In the genomic region with DNA sequence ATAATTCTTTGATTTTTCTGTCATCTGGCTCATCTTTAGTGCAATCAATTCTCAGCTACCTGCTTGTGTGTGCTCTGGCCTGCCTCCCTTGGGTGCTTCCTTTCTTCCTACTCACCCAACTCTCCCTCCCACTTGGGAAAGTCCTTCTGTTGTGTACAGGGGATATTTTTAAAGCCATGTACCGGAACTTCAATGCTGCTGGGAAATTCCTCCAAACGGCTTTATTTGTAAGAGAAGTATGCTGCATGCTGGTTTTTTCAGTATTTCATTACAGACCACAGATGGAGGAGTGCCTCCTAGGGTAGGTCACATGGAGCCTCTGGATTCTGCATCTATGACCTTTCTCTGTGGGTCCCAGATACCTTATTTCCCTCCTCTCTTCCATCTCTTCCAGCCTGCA, we compare ENCODE assay signal across 19 cellular contexts. TPM values are rescaled to one million over a fixed set of nuclear protein-coding genes. Genes with fewer than 3 reads are reported as not detected.
DNase-seq lines count a peak whose midpoint lies in the region; ATAC-seq and TF ChIP-seq lines count a peak whose summit lies in the region.
"Had no signal": no experiment of that assay in that cellular context is flagged by ENCODE, and none has a peak within 500 bp of the region (broad histone marks: within the 10 kb centered on the region; RNA-seq: fewer than 3 reads in every experiment).

No MANE protein-coding gene starts in this region.

- no peaks in the 10 kb centered on the region for H3K79me1 ChIP-seq in H9 (ENCODE audit: insufficient read depth, low read depth, low read length, poor library complexity, severe bottlenecking)

- H3K9ac ChIP-seq in H9 (ENCODE audit: extremely low read depth, insufficient read length, low read length), result no peak overlapping the region

- no peak overlapping the region for H2BK5ac ChIP-seq in H9 (ENCODE audit: insufficient read length, low read length)

- no peak overlapping the region for H3K23ac ChIP-seq in H9 (ENCODE audit: insufficient read length, low read depth, low read length)

- ATAC-seq in GM18858 (IDR thresholded peaks at IDR 0.05; ENCODE audit: unreplicated experiment) (peak; percentile 54), GM21367 (IDR thresholded peaks at IDR 0.05; ENCODE audit: unreplicated experiment) (no peak), GM21526 (IDR thresholded peaks at IDR 0.05; ENCODE audit: low FRiP score, unreplicated experiment) (no peak), left colon (no peak)
- ATAC-seq: activated naive CD4-positive, alpha-beta T cell treated with anti-CD3 and anti-CD28 coated beads, Interleukin-2, amount 50 U/mL, for 72 hours; gastrocnemius medialis; SK-N-SH treated with all-trans-retinoic acid at 6 μM for 48 hours had no signal

- H3K4me2 ChIP-seq in H9 (ENCODE audit: insufficient read depth, insufficient read length, low read length), result no peak overlapping the region

- no peak overlapping the region for H3K14ac ChIP-seq in H9 (ENCODE audit: insufficient read depth, low read length)

- H2BK20ac ChIP-seq in H9 (ENCODE audit: low read depth, low read length, poor library complexity, severe bottlenecking), result no peak overlapping the region

- H3K27ac Mint-ChIP-seq in H9, result no peak overlapping the region
- peak overlapping the region; percentile 29 to 41 (median 39) for H3K27ac Mint-ChIP-seq in nephron
- H3K27ac Mint-ChIP-seq: activated naive CD4-positive, alpha-beta T cell treated with anti-CD3 and anti-CD28 coated beads, Interleukin-2, amount 50 U/mL, for 72 hours had no signal

- no peak for DNase-seq in H9
- DNase-seq in NCI-H524 treated with DMSO at 0.1 percent for 48 hours (lab: John Stamatoyannopoulos, UW), result peak; percentile 25
- no peak for DNase-seq in SHP77 treated with DMSO at 0.1 percent for 48 hours (lab: John Stamatoyannopoulos, UW)
- DNase-seq in left colon, result no peak
- DNase-seq: activated CD4-positive, alpha-beta T cell treated with anti-CD3 and anti-CD28 coated beads, Interleukin-2, amount 50 U/mL, for 4 hours; gastrocnemius medialis; NCI-H510A; posterior cingulate gyrus had no signal

- no peaks in the 10 kb centered on the region for H3K23me2 ChIP-seq in H9 (ENCODE audit: insufficient read length, low read depth, low read length, poor library complexity, severe bottlenecking)

- H4K5ac ChIP-seq in H9 (ENCODE audit: insufficient read length, low read depth, low read length), result no peak overlapping the region

- H3K27ac ChIP-seq in H9 (ENCODE audit: insufficient read length, low read depth, low read length), result no peak overlapping the region
- H3K27ac ChIP-seq: C4-2B, gastrocnemius medialis had no signal

- no peaks in the 10 kb centered on the region for H3K27me3 ChIP-seq in H9 (ENCODE audit: insufficient read depth, low read length)
- H3K27me3 ChIP-seq: dorsolateral prefrontal cortex, gastrocnemius medialis had no signal

- no peak overlapping the region for H4K8ac ChIP-seq in H9 (replicated peaks; ENCODE audit: insufficient read length, low read depth, low read length)

- no peak overlapping the region for H2BK15ac ChIP-seq in H9 (ENCODE audit: low read depth, low read length)

- H2BK120ac ChIP-seq in H9 (ENCODE audit: low read depth, low read length, poor library complexity, severe bottlenecking), result no peak overlapping the region

- H3K4me1 ChIP-seq in H9 (ENCODE audit: insufficient read depth, low read length), result no peaks in the 10 kb centered on the region
- H3K4me1 ChIP-seq: gastrocnemius medialis had no signal

- TF ChIP-seq CTCF in H9 (conservative IDR thresholded peaks at IDR 0.05) (no peak), nephron (IDR thresholded peaks at IDR 0.05; ENCODE audit: unreplicated experiment in 3 of 3) (no peak)

- no peak overlapping the region for H3K18ac ChIP-seq in H9 (ENCODE audit: insufficient read length, low read depth, low read length)

- H3K36me3 Mint-ChIP-seq in H9 (ENCODE audit: insufficient read depth in 1 of 3, low read depth in 3 of 3) (no peaks in the 10 kb centered on the region), nephron (ENCODE audit: low read depth) (no peaks in the 10 kb centered on the region)
- H3K36me3 Mint-ChIP-seq: activated naive CD4-positive, alpha-beta T cell treated with anti-CD3 and anti-CD28 coated beads, Interleukin-2, amount 50 U/mL, for 72 hours had no signal

- H3T11ph ChIP-seq in H9 (ENCODE audit: low read length), result no peak overlapping the region

- H2AK5ac ChIP-seq in H9 (ENCODE audit: insufficient read length, low read length), result no peak overlapping the region

- H2AFZ ChIP-seq in H9 (ENCODE audit: low read length), result peak overlapping the region; percentile 45

- no peak overlapping the region for H3K4ac ChIP-seq in H9 (ENCODE audit: low read depth, low read length)

- H4K20me1 ChIP-seq in H9 (ENCODE audit: control insufficient read depth, insufficient read depth, insufficient read length), result no peaks in the 10 kb centered on the region

- H2BK12ac ChIP-seq in H9 (ENCODE audit: insufficient read length, low read depth, low read length), result no peak overlapping the region

- H3K9me3 ChIP-seq in H9 (ENCODE audit: control insufficient read depth, low read depth, low read length), result no peaks in the 10 kb centered on the region
- H3K9me3 ChIP-seq: gastrocnemius medialis had no signal

- no peak overlapping the region for H3K56ac ChIP-seq in H9 (ENCODE audit: insufficient read length, low read depth, low read length)

- H3K4me1 Mint-ChIP-seq in H9 (no peaks in the 10 kb centered on the region; a peak in 1 of 4 replicates), nephron (peaks cover 31% of the 10 kb centered on the region)

- intact Hi-C loops in left colon (cut with DNase I, micrococcal nuclease), result no loop called here

- no peaks in the 10 kb centered on the region for H3K79me2 ChIP-seq in H9 (ENCODE audit: insufficient read depth, low read length)

- no CpG with 5 or more reads among the region's 2 CpGs for WGBS in H9 (ENCODE audit: extremely low coverage, insufficient read length, low lambda C conversion rate)

- no peak overlapping the region for H4K91ac ChIP-seq in H9 (ENCODE audit: insufficient read length, low read depth, low read length)

- no peak overlapping the region for H3K4me3 Mint-ChIP-seq in H9
- peak overlapping the region in 1 of 3 experiments; percentile 19 for H3K4me3 Mint-ChIP-seq in nephron

- H3K27me3 Mint-ChIP-seq in H9 (ENCODE audit: low read depth), result no peaks in the 10 kb centered on the region
- no peaks in the 10 kb centered on the region for H3K27me3 Mint-ChIP-seq in nephron (ENCODE audit: low read depth)

- H3K9me3 Mint-ChIP-seq in H9 (no peaks in the 10 kb centered on the region), nephron (no peaks in the 10 kb centered on the region)
- H3K9me3 Mint-ChIP-seq: activated naive CD4-positive, alpha-beta T cell treated with anti-CD3 and anti-CD28 coated beads, Interleukin-2, amount 50 U/mL, for 72 hours had no signal

RNA-seq across cellular contexts. Expression of a gene that starts 5.4 kb away (rescaled TPM):
- total RNA-seq in H9 (2021) (not detected in 2 replicates), left colon (not detected)
- total RNA-seq: activated naive CD4-positive, alpha-beta T cell treated with anti-CD3 and anti-CD28 coated beads, Interleukin-2, amount 50 U/mL, for 72 hours; dorsolateral prefrontal cortex; gastrocnemius medialis; H4; lung; temporal lobe had no signal

Comparison
In these comparisons a context has a peak if more than half of its experiments do, and no peak if none do; other contexts are left out.
1. H3K27ac Mint-ChIP-seq: peak in nephron (3 of 3); none in H9 (0 of 3).